ENCODE assay signal across 12 cellular contexts in the genomic region with DNA sequence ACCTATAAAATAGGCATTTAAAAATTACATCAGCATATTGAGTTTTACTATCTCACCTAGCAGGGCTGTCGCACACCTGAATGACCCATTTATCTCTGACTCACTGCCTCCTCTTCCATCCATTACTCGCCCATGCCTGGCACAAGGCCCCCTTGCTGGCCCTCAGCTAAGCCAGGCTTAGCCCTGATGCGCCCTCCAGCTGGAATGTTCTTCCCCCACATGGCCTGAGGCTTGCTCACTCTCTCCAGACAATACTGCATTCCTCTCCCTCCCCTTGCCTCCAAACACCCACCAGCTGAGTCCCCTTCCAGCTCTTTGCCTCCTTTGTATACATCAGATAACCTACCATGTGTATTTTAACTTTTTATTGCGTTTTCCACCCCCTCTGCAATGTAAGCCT. TPM values are rescaled to one million over a fixed set of nuclear protein-coding genes. Genes with fewer than 3 reads are reported as not detected.
DNase-seq lines count a peak whose midpoint lies in the region; ATAC-seq and TF ChIP-seq lines count a peak whose summit lies in the region.
"Had no signal": no experiment of that assay in that cellular context is flagged by ENCODE, and none has a peak within 500 bp of the region (broad histone marks: within the 10 kb centered on the region; RNA-seq: fewer than 3 reads in every experiment).

No MANE protein-coding gene starts in this region.

- H2AK5ac ChIP-seq in trophoblast cell (ENCODE audit: low read length), result no peak overlapping the region

- ATAC-seq in GM18498 (IDR thresholded peaks at IDR 0.05; ENCODE audit: unreplicated experiment), result no peak

- no peaks in the 10 kb centered on the region for H3K9me3 Mint-ChIP-seq in CD4-positive, alpha-beta memory T cell
- H3K9me3 Mint-ChIP-seq: neural crest cell; stimulated activated naive CD8-positive, alpha-beta T cell treated with anti-CD3 and anti-CD28 coated beads, Interleukin-15, Interleukin-2, amounts not matched to agents 100 ng/mL and 50 ng/mL, for 24 hours had no signal

- H2BK120ac ChIP-seq in trophoblast cell (ENCODE audit: insufficient read depth, low read length, poor library complexity), result peak overlapping the region; percentile 84

- peak overlapping the region in 6 of 7 donors; percentile 10 to 80 (median 62) for H3K27ac Mint-ChIP-seq in CD4-positive, alpha-beta memory T cell
- H3K27ac Mint-ChIP-seq: stimulated activated naive CD8-positive, alpha-beta T cell treated with anti-CD3 and anti-CD28 coated beads, Interleukin-15, Interleukin-2, amounts not matched to agents 100 ng/mL and 50 ng/mL, for 24 hours had no signal

- H3K36me3 Mint-ChIP-seq in CD4-positive, alpha-beta memory T cell, result peaks cover 53 to 82% of the 10 kb centered on the region in 2 donors

- TF ChIP-seq CTCF in PC-9 (conservative IDR thresholded peaks at IDR 0.05) (no peak), esophagus muscularis mucosa (IDR thresholded peaks at IDR 0.05) (no peak)

- H3K27me3 Mint-ChIP-seq in CD4-positive, alpha-beta memory T cell, result no peaks in the 10 kb centered on the region
- H3K27me3 Mint-ChIP-seq: stimulated activated naive CD8-positive, alpha-beta T cell treated with anti-CD3 and anti-CD28 coated beads, Interleukin-15, Interleukin-2, amounts not matched to agents 100 ng/mL and 50 ng/mL, for 24 hours had no signal

- no TSS peak for BruUV-seq in PC-9 (replicated peaks; lab: Mats Ljungman, UMichigan)

- no peaks in the 10 kb centered on the region for H3K27me3 ChIP-seq in CD4-positive, alpha-beta memory T cell (ENCODE audit: insufficient read depth, low read length)
- H3K27me3 ChIP-seq in PC-9 (ENCODE audit: insufficient read depth, low read depth) (no peaks in the 10 kb centered on the region), esophagus muscularis mucosa (no peaks in the 10 kb centered on the region), trophoblast cell (ENCODE audit: insufficient read depth, low read length) (no peaks in the 10 kb centered on the region)

- CTCF ChIA-PET in CD4-positive, alpha-beta memory T cell (lab: Charles Lee; ENCODE audit: partially characterized antibody), result interaction anchor here (0.9 to 3.7 kb wide), 5 partner anchors 15 to 80 kb away, joined by 3 to 38 read pairs (median 3); no protein-coding TSS in a partner anchor
- CTCF ChIA-PET in PC-9 (lab: Charles Lee), result no interaction called here

- H3K4me3 Mint-ChIP-seq in CD4-positive, alpha-beta memory T cell, result peak overlapping the region in 4 of 8 donors; percentile 17 to 64 (median 30)
- H3K4me3 Mint-ChIP-seq: neural crest cell; stimulated activated naive CD8-positive, alpha-beta T cell treated with anti-CD3 and anti-CD28 coated beads, Interleukin-15, Interleukin-2, amounts not matched to agents 100 ng/mL and 50 ng/mL, for 24 hours had no signal

- H3K9me2 ChIP-seq in PC-9 (ENCODE audit: insufficient read depth), result no peaks in the 10 kb centered on the region

- H3K4me2 ChIP-seq in PC-9 (peak overlapping the region; percentile 81), trophoblast cell (ENCODE audit: low read length) (peak overlapping the region; percentile 39)

- H3K4me3 ChIP-seq in CD4-positive, alpha-beta memory T cell (ENCODE audit: low read length in 2 of 2), result no peak overlapping the region
- H3K4me3 ChIP-seq in PC-9 (no peak overlapping the region), esophagus muscularis mucosa (no peak overlapping the region), trophoblast cell (ENCODE audit: low read depth, low read length) (no peak overlapping the region)

- H3K4ac ChIP-seq in trophoblast cell (ENCODE audit: low read depth, low read length), result peak overlapping the region; percentile 7

- H2AFZ ChIP-seq in PC-9 (no peak overlapping the region), trophoblast cell (ENCODE audit: insufficient read depth, low read length, poor library complexity) (no peak overlapping the region)

- WGBS in esophagus muscularis mucosa, result 67% methylated on average over 4 of the region's 4 CpGs
- WGBS in trophoblast cell (ENCODE audit: extremely low coverage, insufficient coverage, insufficient read length), result no CpG with 5 or more reads among the region's 4 CpGs

- TF ChIP-seq POLR2A in esophagus muscularis mucosa (IDR thresholded peaks at IDR 0.05; ENCODE audit: low read depth), result no peak

- peak overlapping the region; percentile 81 for H4K91ac ChIP-seq in trophoblast cell (ENCODE audit: low read depth, low read length)

- H4K20me1 ChIP-seq in PC-9 (ENCODE audit: insufficient read depth), result no peaks in the 10 kb centered on the region

- H3K4me1 ChIP-seq in CD4-positive, alpha-beta memory T cell (ENCODE audit: insufficient read depth, low read length), result peaks cover 89% of the 10 kb centered on the region
- H3K4me1 ChIP-seq in PC-9 (replicated peaks; ENCODE audit: insufficient read depth), result peaks cover 68% of the 10 kb centered on the region
- H3K4me1 ChIP-seq in esophagus muscularis mucosa, result peaks cover 59 to 85% (median 81%) of the 10 kb centered on the region in 4 donors
- peaks cover 46 to 57% of the 10 kb centered on the region in 2 experiments for H3K4me1 ChIP-seq in trophoblast cell (ENCODE audit: control insufficient read depth in 1 of 2, insufficient read depth in 2 of 2, low read length in 2 of 2)

- H3K9ac ChIP-seq in trophoblast cell (ENCODE audit: low read length), result no peak overlapping the region

- H3K79me2 ChIP-seq in PC-9 (ENCODE audit: low read depth), result peaks cover 72% of the 10 kb centered on the region
- peaks cover 31% of the 10 kb centered on the region for H3K79me2 ChIP-seq in trophoblast cell (ENCODE audit: control insufficient read depth, insufficient read depth, low read length, poor library complexity)

- H3K4me1 Mint-ChIP-seq in CD4-positive, alpha-beta memory T cell, result peaks cover 66 to 96% (median 79%) of the 10 kb centered on the region in 4 donors

- no peak overlapping the region for H3K18ac ChIP-seq in trophoblast cell (ENCODE audit: low read length)

- POLR2A ChIA-PET in CD4-positive, alpha-beta memory T cell (lab: Charles Lee; ENCODE audit: partially characterized antibody), result no interaction called here
- POLR2A ChIA-PET in PC-9 (lab: Charles Lee; ENCODE audit: unreplicated experiment), result interaction anchor here (0.7 kb wide), 2 partner anchors 49 to 52 kb away, joined by 4 read pairs; no protein-coding TSS in a partner anchor

- intact Hi-C loops in CD4-positive, alpha-beta memory T cell (cut with micrococcal nuclease), result no loop called here
- intact Hi-C loops in PC-9 (cut with micrococcal nuclease; ENCODE audit: unreplicated experiment) (loop anchor here (1.0 to 2.0 kb wide), 2 partner anchors 15 to 32 kb away; no protein-coding TSS in a partner anchor), esophagus muscularis mucosa (cut with DNase I) (no loop called here)

- H3K36me3 ChIP-seq in CD4-positive, alpha-beta memory T cell (ENCODE audit: insufficient read depth, low read length), result peaks cover 40% of the 10 kb centered on the region
- H3K36me3 ChIP-seq in PC-9 (ENCODE audit: low read depth) (0 out of 2 replicates have a peak, but pooled peaks cover 3% of the 10 kb centered on the region), esophagus muscularis mucosa (no peaks in the 10 kb centered on the region), trophoblast cell (ENCODE audit: control insufficient read depth in 1 of 2, insufficient read depth in 2 of 2, low read length in 2 of 2) (peaks cover 32 to 44% of the 10 kb centered on the region in 2 experiments)

- peaks cover 40% of the 10 kb centered on the region for H3K79me1 ChIP-seq in trophoblast cell (ENCODE audit: low read length)

- H3K9me3 ChIP-seq in CD4-positive, alpha-beta memory T cell (ENCODE audit: control insufficient read depth in 1 of 2, low read length in 2 of 2), result no peaks in the 10 kb centered on the region
- H3K9me3 ChIP-seq in PC-9 (ENCODE audit: insufficient read depth, low read depth) (no peaks in the 10 kb centered on the region), esophagus muscularis mucosa (no peaks in the 10 kb centered on the region), trophoblast cell (ENCODE audit: insufficient read depth, low read depth, low read length) (no peaks in the 10 kb centered on the region)

- no peak overlapping the region for H3K27ac ChIP-seq in CD4-positive, alpha-beta memory T cell (ENCODE audit: low read depth, low read length)
- H3K27ac ChIP-seq in PC-9 (peak overlapping the region; percentile 83), esophagus muscularis mucosa (replicated peaks in 1 of 4) (peak overlapping the region; percentile 35 to 46 (median 40)), trophoblast cell (ENCODE audit: low read depth, low read length) (peak overlapping the region; percentile 95)

- no peak overlapping the region for H3K23ac ChIP-seq in trophoblast cell (ENCODE audit: low read length)

- H3K14ac ChIP-seq in trophoblast cell (ENCODE audit: low read length), result no peak overlapping the region

- H4K12ac ChIP-seq in trophoblast cell (ENCODE audit: low read depth, low read length), result no peak overlapping the region

- H3F3A ChIP-seq in PC-9 (ENCODE audit: insufficient read depth, low read depth), result peaks cover 43% of the 10 kb centered on the region

- no peak for TF ChIP-seq EP300 in esophagus muscularis mucosa (IDR thresholded peaks at IDR 0.05)

- no peak overlapping the region for H2BK5ac ChIP-seq in trophoblast cell (ENCODE audit: low read depth, low read length, poor library complexity)

- H2BK12ac ChIP-seq in trophoblast cell (ENCODE audit: low read length), result peak overlapping the region; percentile 79

- H4K8ac ChIP-seq in trophoblast cell (ENCODE audit: low read depth, low read length), result no peak overlapping the region

- no peak for DNase-seq in CD4-positive, alpha-beta memory T cell
- DNase-seq in PC-9 (peak; percentile 77 to 81), esophagus muscularis mucosa (ENCODE audit: extremely low spot score) (no peak), trophoblast cell (peak; percentile 78 to 82), SW 1271 (lab: John Stamatoyannopoulos, UW) (no peak), occipital lobe (lab: John Stamatoyannopoulos, UW) (no peak), NCI-H2196 (lab: John Stamatoyannopoulos, UW; ENCODE audit: unreplicated experiment) (no peak)
- DNase-seq: activated T-cell treated with anti-CD3 and anti-CD28 coated beads for 4 hours, DND-41 had no signal

RNA-seq across cellular contexts. Expression of gene SH3BP5, which starts 7.2 kb away (rescaled TPM):
- 10 to 100 TPM; 55.8 to 56.9 TPM for total RNA-seq in CD4-positive, alpha-beta memory T cell
- polyA plus RNA-seq in CD4-positive, alpha-beta memory T cell, result 100 to 1,000 TPM in 1 of 2 donors, 10 to 100 TPM in 1; 48.2 to 118 TPM
- 31.6 and 39.3 TPM in 2 replicates for total RNA-seq in PC-9 (2021)
- total RNA-seq in esophagus muscularis mucosa, result 10 to 100 TPM; 26.2 to 56.5 (median 38.2) TPM
- polyA plus RNA-seq in trophoblast cell (2013), result 163 and 169 TPM in 2 replicates
- total RNA-seq in occipital lobe, result 61.6 TPM

Comparison
In these comparisons a context has a peak if more than half of its experiments do, and no peak if none do; other contexts are left out.
1. DNase-seq: peak in PC-9 (2 of 2) and trophoblast cell (2 of 2); none in CD4-positive, alpha-beta memory T cell (0 of 5), esophagus muscularis mucosa (single experiment), SW 1271 (0 of 2), occipital lobe (single experiment) and NCI-H2196 (single experiment).